ENCODE assay signal across 1 cellular context in the genomic region with DNA sequence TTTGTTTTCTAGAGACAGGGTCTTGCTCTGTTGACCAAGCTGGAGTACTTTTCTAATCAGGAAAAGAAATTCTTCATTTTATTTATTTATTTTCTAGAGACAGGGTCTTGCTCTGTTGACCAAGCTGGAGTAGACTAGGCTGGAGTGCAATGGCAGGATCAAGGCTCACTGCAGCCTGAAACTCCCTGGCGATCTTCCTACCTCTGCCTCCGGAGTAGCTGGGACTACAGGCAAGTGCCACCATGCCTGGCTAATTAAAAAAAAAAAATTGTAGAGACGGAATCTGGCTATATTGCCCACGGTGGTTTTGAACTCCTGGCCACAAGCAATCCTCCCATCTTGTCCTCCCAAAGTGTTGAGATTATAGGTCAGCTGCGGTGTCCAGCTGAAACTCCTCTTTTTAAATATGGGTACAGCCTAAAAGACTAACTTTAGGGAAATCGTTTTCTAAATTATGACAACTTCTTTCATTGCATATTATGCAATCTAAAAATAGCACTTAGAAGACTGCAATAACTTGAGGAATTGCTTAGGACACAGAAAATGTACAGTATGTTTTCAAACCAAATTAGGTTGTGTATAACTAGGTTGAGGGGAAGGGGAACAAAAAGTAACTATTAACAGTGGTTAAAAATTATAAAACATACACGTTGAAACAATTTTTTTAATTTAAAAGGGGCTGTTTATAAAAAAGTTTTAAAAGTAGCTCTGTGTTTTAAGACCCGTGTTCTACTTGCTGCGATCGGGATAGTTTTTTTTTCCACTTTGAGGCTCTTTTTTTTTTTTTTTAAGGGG.
TF ChIP-seq lines count a peak whose summit lies in the region.

No MANE protein-coding gene starts in this region.

TF ChIP-seq in K562, 482 proteins besides CTCF, POLR2A, EP300 and RAD21:
- TF ChIP-seq RBM25 (IDR thresholded peaks at IDR 0.05; ENCODE audit: low read depth, low read length, severe bottlenecking) (no peak), ZNF785 (CRISPR knock-in tag; IDR thresholded peaks at IDR 0.05) (no peak), VEZF1 (CRISPR knock-in tag; IDR thresholded peaks at IDR 0.05) (no peak), ZNF551 (CRISPR knock-in tag; IDR thresholded peaks at IDR 0.05) (no peak), CBX8 (IDR thresholded peaks at IDR 0.05; ENCODE audit: borderline replicate concordance, extremely low read depth, low read depth, low read length, poor library complexity, severe bottlenecking) (peak; percentile 93), ETS2 (tag; IDR thresholded peaks at IDR 0.05; ENCODE audit: borderline replicate concordance, poor library complexity, severe bottlenecking) (no peak), ZSCAN29 (IDR thresholded peaks at IDR 0.05) (no peak), ZFP36 (IDR thresholded peaks at IDR 0.05; ENCODE audit: low read depth, low read length, partially characterized antibody) (peak; percentile 12), HMG20A (CRISPR knock-in tag; conservative IDR thresholded peaks at IDR 0.05) (no peak), RUNX1 (IDR thresholded peaks at IDR 0.05; ENCODE audit: low read depth) (no peak), CBX2 (IDR thresholded peaks at IDR 0.05; ENCODE audit: insufficient read depth, low read length, poor library complexity, severe bottlenecking) (peak; percentile 94), ZKSCAN8 (CRISPR knock-in tag; IDR thresholded peaks at IDR 0.05) (no peak), SMAD2 (IDR thresholded peaks at IDR 0.05; ENCODE audit: low read depth, low read length) (no peak), PHF8 (IDR thresholded peaks at IDR 0.05; ENCODE audit: borderline replicate concordance, low read length) (no peak), KHSRP (IDR thresholded peaks at IDR 0.05) (no peak), FOS (IDR thresholded peaks at IDR 0.05; ENCODE audit: extremely low read depth, insufficient read length) (no peak), CEBPB (tag; IDR thresholded peaks at IDR 0.05) (peak; percentile 24; the same call in 1 of the 2 replicates), DACH1 (IDR thresholded peaks at IDR 0.05; ENCODE audit: partially characterized antibody) (no peak), ZNF75A (CRISPR knock-in tag; IDR thresholded peaks at IDR 0.05) (no peak), E4F1 (CRISPR knock-in tag; IDR thresholded peaks at IDR 0.05; ENCODE audit: borderline replicate concordance) (no peak), USF1 (CRISPR knock-in tag; IDR thresholded peaks at IDR 0.05) (no peak), CEBPG (CRISPR knock-in tag; IDR thresholded peaks at IDR 0.05) (no peak), CEBPG (tag; conservative IDR thresholded peaks at IDR 0.05 in 1 of 2, IDR thresholded peaks at IDR 0.05 in 1 of 2) (peak in 1 of 2 experiments; percentile 33; a peak in 2 of 4 replicates), MCM2 (IDR thresholded peaks at IDR 0.05; ENCODE audit: low read depth) (no peak)
- TF ChIP-seq, protein P1, sequence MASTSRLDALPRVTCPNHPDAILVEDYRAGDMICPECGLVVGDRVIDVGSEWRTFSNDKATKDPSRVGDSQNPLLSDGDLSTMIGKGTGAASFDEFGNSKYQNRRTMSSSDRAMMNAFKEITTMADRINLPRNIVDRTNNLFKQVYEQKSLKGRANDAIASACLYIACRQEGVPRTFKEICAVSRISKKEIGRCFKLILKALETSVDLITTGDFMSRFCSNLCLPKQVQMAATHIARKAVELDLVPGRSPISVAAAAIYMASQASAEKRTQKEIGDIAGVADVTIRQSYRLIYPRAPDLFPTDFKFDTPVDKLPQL (IDR thresholded peaks at IDR 0.05; ENCODE audit: extremely low read depth, insufficient read length), result no peak
- TF ChIP-seq, protein P2, sequence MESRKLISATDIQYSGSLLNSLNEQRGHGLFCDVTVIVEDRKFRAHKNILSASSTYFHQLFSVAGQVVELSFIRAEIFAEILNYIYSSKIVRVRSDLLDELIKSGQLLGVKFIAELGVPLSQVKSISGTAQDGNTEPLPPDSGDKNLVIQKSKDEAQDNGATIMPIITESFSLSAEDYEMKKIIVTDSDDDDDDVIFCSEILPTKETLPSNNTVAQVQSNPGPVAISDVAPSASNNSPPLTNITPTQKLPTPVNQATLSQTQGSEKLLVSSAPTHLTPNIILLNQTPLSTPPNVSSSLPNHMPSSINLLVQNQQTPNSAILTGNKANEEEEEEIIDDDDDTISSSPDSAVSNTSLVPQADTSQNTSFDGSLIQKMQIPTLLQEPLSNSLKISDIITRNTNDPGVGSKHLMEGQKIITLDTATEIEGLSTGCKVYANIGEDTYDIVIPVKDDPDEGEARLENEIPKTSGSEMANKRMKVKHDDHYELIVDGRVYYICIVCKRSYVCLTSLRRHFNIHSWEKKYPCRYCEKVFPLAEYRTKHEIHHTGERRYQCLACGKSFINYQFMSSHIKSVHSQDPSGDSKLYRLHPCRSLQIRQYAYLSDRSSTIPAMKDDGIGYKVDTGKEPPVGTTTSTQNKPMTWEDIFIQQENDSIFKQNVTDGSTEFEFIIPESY (CRISPR knock-in tag; IDR thresholded peaks at IDR 0.05), result no peak
- TF ChIP-seq, protein P3, sequence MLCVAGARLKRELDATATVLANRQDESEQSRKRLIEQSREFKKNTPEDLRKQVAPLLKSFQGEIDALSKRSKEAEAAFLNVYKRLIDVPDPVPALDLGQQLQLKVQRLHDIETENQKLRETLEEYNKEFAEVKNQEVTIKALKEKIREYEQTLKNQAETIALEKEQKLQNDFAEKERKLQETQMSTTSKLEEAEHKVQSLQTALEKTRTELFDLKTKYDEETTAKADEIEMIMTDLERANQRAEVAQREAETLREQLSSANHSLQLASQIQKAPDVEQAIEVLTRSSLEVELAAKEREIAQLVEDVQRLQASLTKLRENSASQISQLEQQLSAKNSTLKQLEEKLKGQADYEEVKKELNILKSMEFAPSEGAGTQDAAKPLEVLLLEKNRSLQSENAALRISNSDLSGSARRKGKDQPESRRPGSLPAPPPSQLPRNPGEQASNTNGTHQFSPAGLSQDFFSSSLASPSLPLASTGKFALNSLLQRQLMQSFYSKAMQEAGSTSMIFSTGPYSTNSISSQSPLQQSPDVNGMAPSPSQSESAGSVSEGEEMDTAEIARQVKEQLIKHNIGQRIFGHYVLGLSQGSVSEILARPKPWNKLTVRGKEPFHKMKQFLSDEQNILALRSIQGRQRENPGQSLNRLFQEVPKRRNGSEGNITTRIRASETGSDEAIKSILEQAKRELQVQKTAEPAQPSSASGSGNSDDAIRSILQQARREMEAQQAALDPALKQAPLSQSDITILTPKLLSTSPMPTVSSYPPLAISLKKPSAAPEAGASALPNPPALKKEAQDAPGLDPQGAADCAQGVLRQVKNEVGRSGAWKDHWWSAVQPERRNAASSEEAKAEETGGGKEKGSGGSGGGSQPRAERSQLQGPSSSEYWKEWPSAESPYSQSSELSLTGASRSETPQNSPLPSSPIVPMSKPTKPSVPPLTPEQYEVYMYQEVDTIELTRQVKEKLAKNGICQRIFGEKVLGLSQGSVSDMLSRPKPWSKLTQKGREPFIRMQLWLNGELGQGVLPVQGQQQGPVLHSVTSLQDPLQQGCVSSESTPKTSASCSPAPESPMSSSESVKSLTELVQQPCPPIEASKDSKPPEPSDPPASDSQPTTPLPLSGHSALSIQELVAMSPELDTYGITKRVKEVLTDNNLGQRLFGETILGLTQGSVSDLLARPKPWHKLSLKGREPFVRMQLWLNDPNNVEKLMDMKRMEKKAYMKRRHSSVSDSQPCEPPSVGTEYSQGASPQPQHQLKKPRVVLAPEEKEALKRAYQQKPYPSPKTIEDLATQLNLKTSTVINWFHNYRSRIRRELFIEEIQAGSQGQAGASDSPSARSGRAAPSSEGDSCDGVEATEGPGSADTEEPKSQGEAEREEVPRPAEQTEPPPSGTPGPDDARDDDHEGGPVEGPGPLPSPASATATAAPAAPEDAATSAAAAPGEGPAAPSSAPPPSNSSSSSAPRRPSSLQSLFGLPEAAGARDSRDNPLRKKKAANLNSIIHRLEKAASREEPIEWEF (CRISPR knock-in tag; IDR thresholded peaks at IDR 0.05), result no peak
- TF ChIP-seq, protein P4, sequence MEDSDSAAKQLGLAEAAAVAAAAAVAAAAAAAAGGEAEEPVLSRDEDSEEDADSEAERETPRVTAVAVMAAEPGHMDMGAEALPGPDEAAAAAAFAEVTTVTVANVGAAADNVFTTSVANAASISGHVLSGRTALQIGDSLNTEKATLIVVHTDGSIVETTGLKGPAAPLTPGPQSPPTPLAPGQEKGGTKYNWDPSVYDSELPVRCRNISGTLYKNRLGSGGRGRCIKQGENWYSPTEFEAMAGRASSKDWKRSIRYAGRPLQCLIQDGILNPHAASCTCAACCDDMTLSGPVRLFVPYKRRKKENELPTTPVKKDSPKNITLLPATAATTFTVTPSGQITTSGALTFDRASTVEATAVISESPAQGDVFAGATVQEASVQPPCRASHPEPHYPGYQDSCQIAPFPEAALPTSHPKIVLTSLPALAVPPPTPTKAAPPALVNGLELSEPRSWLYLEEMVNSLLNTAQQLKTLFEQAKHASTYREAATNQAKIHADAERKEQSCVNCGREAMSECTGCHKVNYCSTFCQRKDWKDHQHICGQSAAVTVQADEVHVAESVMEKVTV (CRISPR knock-in tag; IDR thresholded peaks at IDR 0.05), result no peak
- TF ChIP-seq, protein P5, sequence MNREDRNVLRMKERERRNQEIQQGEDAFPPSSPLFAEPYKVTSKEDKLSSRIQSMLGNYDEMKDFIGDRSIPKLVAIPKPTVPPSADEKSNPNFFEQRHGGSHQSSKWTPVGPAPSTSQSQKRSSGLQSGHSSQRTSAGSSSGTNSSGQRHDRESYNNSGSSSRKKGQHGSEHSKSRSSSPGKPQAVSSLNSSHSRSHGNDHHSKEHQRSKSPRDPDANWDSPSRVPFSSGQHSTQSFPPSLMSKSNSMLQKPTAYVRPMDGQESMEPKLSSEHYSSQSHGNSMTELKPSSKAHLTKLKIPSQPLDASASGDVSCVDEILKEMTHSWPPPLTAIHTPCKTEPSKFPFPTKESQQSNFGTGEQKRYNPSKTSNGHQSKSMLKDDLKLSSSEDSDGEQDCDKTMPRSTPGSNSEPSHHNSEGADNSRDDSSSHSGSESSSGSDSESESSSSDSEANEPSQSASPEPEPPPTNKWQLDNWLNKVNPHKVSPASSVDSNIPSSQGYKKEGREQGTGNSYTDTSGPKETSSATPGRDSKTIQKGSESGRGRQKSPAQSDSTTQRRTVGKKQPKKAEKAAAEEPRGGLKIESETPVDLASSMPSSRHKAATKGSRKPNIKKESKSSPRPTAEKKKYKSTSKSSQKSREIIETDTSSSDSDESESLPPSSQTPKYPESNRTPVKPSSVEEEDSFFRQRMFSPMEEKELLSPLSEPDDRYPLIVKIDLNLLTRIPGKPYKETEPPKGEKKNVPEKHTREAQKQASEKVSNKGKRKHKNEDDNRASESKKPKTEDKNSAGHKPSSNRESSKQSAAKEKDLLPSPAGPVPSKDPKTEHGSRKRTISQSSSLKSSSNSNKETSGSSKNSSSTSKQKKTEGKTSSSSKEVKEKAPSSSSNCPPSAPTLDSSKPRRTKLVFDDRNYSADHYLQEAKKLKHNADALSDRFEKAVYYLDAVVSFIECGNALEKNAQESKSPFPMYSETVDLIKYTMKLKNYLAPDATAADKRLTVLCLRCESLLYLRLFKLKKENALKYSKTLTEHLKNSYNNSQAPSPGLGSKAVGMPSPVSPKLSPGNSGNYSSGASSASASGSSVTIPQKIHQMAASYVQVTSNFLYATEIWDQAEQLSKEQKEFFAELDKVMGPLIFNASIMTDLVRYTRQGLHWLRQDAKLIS (CRISPR knock-in tag; IDR thresholded peaks at IDR 0.05), result no peak
- TF ChIP-seq, protein P6, sequence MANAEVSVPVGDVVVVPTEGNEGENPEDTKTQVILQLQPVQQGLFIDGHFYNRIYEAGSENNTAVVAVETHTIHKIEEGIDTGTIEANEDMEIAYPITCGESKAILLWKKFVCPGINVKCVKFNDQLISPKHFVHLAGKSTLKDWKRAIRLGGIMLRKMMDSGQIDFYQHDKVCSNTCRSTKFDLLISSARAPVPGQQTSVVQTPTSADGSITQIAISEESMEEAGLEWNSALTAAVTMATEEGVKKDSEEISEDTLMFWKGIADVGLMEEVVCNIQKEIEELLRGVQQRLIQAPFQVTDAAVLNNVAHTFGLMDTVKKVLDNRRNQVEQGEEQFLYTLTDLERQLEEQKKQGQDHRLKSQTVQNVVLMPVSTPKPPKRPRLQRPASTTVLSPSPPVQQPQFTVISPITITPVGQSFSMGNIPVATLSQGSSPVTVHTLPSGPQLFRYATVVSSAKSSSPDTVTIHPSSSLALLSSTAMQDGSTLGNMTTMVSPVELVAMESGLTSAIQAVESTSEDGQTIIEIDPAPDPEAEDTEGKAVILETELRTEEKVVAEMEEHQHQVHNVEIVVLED (CRISPR knock-in tag; IDR thresholded peaks at IDR 0.05), result no peak
- TF ChIP-seq, protein P7, sequence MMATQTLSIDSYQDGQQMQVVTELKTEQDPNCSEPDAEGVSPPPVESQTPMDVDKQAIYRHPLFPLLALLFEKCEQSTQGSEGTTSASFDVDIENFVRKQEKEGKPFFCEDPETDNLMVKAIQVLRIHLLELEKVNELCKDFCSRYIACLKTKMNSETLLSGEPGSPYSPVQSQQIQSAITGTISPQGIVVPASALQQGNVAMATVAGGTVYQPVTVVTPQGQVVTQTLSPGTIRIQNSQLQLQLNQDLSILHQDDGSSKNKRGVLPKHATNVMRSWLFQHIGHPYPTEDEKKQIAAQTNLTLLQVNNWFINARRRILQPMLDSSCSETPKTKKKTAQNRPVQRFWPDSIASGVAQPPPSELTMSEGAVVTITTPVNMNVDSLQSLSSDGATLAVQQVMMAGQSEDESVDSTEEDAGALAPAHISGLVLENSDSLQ (IDR thresholded peaks at IDR 0.05), result no peak
